18 cellular contexts compared by ENCODE assay signal in genomic region chr10:131272897-131273451, GRCh38. TPM values are rescaled to one million over a fixed set of nuclear protein-coding genes. Genes with fewer than 3 reads are reported as not detected.
"Had no signal": no experiment of that assay in that cellular context is flagged by ENCODE, and none has a peak within 500 bp of the region (broad histone marks: within the 10 kb centered on the region; RNA-seq: fewer than 3 reads in every experiment).

No MANE protein-coding gene starts in this region.

- H3K4me1 ChIP-seq: neural progenitor cell, sigmoid colon, suprapubic skin had no signal

- H2AFZ ChIP-seq: hepatocyte, neural progenitor cell had no signal

- ATAC-seq: left cardiac atrium; left ventricle myocardium superior; natural killer cell treated with Interleukin-12 subunit alpha and Interleukin-12 subunit beta and Interleukin-15 and Interleukin-18, amount 100 ng/mL, for 72 hours had no signal

- DNase-seq: cortex of kidney; effector CD8-positive, alpha-beta T cell; foreskin melanocyte; kidney; left cardiac atrium; left ventricle myocardium superior; sigmoid colon; stimulated activated CD4-positive, alpha-beta T cell treated with anti-CD3 and anti-CD28 coated beads, Interleukin-12 subunit alpha, Interleukin-12 subunit beta, amount 100 ng/mL, for 4 hours; stimulated activated naive CD4-positive, alpha-beta T cell; thyroid gland had no signal

- H3K4me2 ChIP-seq: hepatocyte, neural progenitor cell had no signal

- H3K27ac ChIP-seq: dorsolateral prefrontal cortex, hepatocyte, neural progenitor cell, sigmoid colon, skin epidermis, suprapubic skin, thyroid gland had no signal

- H3K27me3 ChIP-seq: neural progenitor cell, sigmoid colon, thyroid gland had no signal

- H3K9ac ChIP-seq: neural progenitor cell had no signal

- H3K4me3 ChIP-seq: dorsolateral prefrontal cortex, hepatocyte, neural progenitor cell, sigmoid colon, skin epidermis, suprapubic skin, thyroid gland had no signal

- H3K36me3 ChIP-seq: neural progenitor cell, sigmoid colon, suprapubic skin, thyroid gland had no signal

- H3K79me2 ChIP-seq: hepatocyte had no signal

- H3K9me3 ChIP-seq: sigmoid colon, suprapubic skin, thyroid gland had no signal

RNA-seq across cellular contexts. Expression of gene TCERG1L, which starts 38.5 kb away (rescaled TPM):
- total RNA-seq: kidney, left cardiac atrium, left ventricle myocardium superior, lung microvascular endothelial cell, pulmonary artery endothelial cell had no signal
